1 cellular context compared by ENCODE assay signal in the genomic region with DNA sequence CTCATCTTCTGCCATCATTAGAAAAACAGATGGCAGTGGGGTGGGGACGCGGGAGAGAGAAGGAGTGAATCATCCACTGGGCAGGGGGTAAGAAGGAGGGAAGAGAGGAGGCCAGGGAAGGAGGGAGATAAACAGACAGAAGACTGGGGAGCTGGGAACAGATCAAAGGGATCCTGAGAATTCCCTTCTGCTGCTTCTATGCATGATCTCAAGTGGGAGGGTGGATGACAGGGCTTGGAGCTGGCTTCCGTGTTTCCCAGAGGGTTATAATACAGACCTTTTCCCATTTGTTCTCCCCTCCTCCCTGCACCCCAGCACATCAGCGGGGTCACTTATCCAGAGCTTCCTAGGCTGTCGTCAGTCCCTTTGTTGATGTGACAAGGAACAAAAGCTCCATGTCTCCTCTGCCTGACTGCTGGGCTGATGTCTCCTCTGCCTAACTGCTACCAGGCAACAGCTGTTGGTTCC.
TF ChIP-seq lines count a peak whose summit lies in the region.

No MANE protein-coding gene starts in this region.

TF ChIP-seq in H1, 55 proteins besides CTCF, POLR2A, EP300 and RAD21 (continued from another document):
- TF ChIP-seq TAF1 (IDR thresholded peaks at IDR 0.05; ENCODE audit: low read depth, low read length) = no peak
- TF ChIP-seq, protein P1, sequence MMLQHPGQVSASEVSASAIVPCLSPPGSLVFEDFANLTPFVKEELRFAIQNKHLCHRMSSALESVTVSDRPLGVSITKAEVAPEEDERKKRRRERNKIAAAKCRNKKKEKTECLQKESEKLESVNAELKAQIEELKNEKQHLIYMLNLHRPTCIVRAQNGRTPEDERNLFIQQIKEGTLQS (IDR thresholded peaks at IDR 0.05; ENCODE audit: insufficient read depth, low read depth, low read length) = no peak
- no peak for TF ChIP-seq HDAC6 (IDR thresholded peaks at IDR 0.05; ENCODE audit: low read depth, low read length)
- TF ChIP-seq GABPA (IDR thresholded peaks at IDR 0.05; ENCODE audit: borderline replicate concordance, insufficient read depth, low read length) = no peak
